ENCODE assay signal across 14 cellular contexts in genomic region chr2:74512744-74513604, GRCh38. TPM values are rescaled to one million over a fixed set of nuclear protein-coding genes. Genes with fewer than 3 reads are reported as not detected.
DNase-seq lines count a peak whose midpoint lies in the region; ATAC-seq and TF ChIP-seq lines count a peak whose summit lies in the region.
"Had no signal": no experiment of that assay in that cellular context is flagged by ENCODE, and none has a peak within 500 bp of the region (broad histone marks: within the 10 kb centered on the region; RNA-seq: fewer than 3 reads in every experiment).

No MANE protein-coding gene starts in this region.

- no peak for DNase-seq in activated naive CD8-positive, alpha-beta T cell treated with anti-CD3 and anti-CD28 coated beads, Interleukin-2, amount 50 U/mL, for 24 hours
- no peak for DNase-seq in PC-3
- no peak for DNase-seq in iPS DF 6.9 (ENCODE audit: low read depth, low spot score)
- no peak for DNase-seq in type B pancreatic cell (ENCODE audit: extremely low spot score, unreplicated experiment)
- DNase-seq in globus pallidus (ENCODE audit: low spot score) = no peak
- no peak for DNase-seq in sciatic nerve (ENCODE audit: low spot score)
- DNase-seq in SHP77 treated with DMSO at 0.1 percent for 48 hours (lab: John Stamatoyannopoulos, UW) = no peak
- DNase-seq: activated CD4-positive, alpha-beta T cell treated with anti-CD3 and anti-CD28 coated beads for 1 hour; effector memory CD4-positive, alpha-beta T cell; left cardiac atrium; NCI-H2029; stimulated activated CD4-positive, alpha-beta T cell treated with anti-CD3 and anti-CD28 coated beads, Interleukin-2, amount 100 ng/mL, for 48 hours had no signal

- TF ChIP-seq CTCF in PC-3 (conservative IDR thresholded peaks at IDR 0.05; ENCODE audit: low read depth, low read length) (no peak), type B pancreatic cell (conservative IDR thresholded peaks at IDR 0.05) (no peak)

- H2AFZ ChIP-seq in PC-3 (ENCODE audit: low read length) = peak overlapping the region; percentile 91

- no peak for ATAC-seq in activated naive CD8-positive, alpha-beta T cell treated with anti-CD3 and anti-CD28 coated beads, Interleukin-2, amount 50 U/mL, for 24 hours
- no peak for ATAC-seq in PC-3
- no peak for ATAC-seq in sciatic nerve
- ATAC-seq: left cardiac atrium had no signal

- peak overlapping the region; percentile 33; the same call in 1 of the 2 replicates for H3K9ac ChIP-seq in PC-3 (ENCODE audit: low read length)

- H3K4me2 ChIP-seq in PC-3 (ENCODE audit: low read length) = peak overlapping the region; percentile 82

- H3K36me3 ChIP-seq in PC-3 (ENCODE audit: low read depth, low read length) = no peaks in the 10 kb centered on the region
- no peaks in the 10 kb centered on the region for H3K36me3 ChIP-seq in iPS DF 6.9 (ENCODE audit: control insufficient read depth, insufficient read depth, low read length)
- H3K36me3 ChIP-seq: vagina had no signal

- peaks cover 24% of the 10 kb centered on the region for H3K4me1 Mint-ChIP-seq in activated naive CD8-positive, alpha-beta T cell (ENCODE audit: low read depth)
- H3K4me1 Mint-ChIP-seq in activated naive CD8-positive, alpha-beta T cell treated with anti-CD3 and anti-CD28 coated beads, Interleukin-2, amount 50 U/mL, for 24 hours = peaks cover 31% of the 10 kb centered on the region
- H3K4me1 Mint-ChIP-seq in type B pancreatic cell (ENCODE audit: unreplicated experiment) = peaks cover 9% of the 10 kb centered on the region

- H3K9me3 ChIP-seq in PC-3 (ENCODE audit: low read length) (no peaks in the 10 kb centered on the region), iPS DF 6.9 (ENCODE audit: control insufficient read depth, insufficient read depth, low read length) (no peaks in the 10 kb centered on the region)
- H3K9me3 ChIP-seq: vagina had no signal

- no peaks in the 10 kb centered on the region for H3K36me3 Mint-ChIP-seq in activated naive CD8-positive, alpha-beta T cell
- H3K36me3 Mint-ChIP-seq in activated naive CD8-positive, alpha-beta T cell treated with anti-CD3 and anti-CD28 coated beads, Interleukin-2, amount 50 U/mL, for 24 hours (ENCODE audit: low read depth) = peaks cover 8% of the 10 kb centered on the region
- H3K36me3 Mint-ChIP-seq in type B pancreatic cell = peaks cover 3% of the 10 kb centered on the region

- POLR2A ChIA-PET in PC-3 (lab: Charles Lee; ENCODE audit: unreplicated experiment) = interaction anchor here (0.5 kb wide), 2 partner anchors 42 to 282 kb away, joined by 9 to 21 read pairs; no protein-coding TSS in a partner anchor

- BruUV-seq in PC-3 (replicated peaks; lab: Mats Ljungman, UMichigan) = no TSS peak

- H3K27me3 ChIP-seq in PC-3 (ENCODE audit: low read length) (no peaks in the 10 kb centered on the region), iPS DF 6.9 (ENCODE audit: control insufficient read depth, insufficient read depth, low read length) (peaks cover 79% of the 10 kb centered on the region)

- no peaks in the 10 kb centered on the region for H4K20me1 ChIP-seq in PC-3 (ENCODE audit: low read length)

- H3K79me2 ChIP-seq in PC-3 (ENCODE audit: low read length) = no peaks in the 10 kb centered on the region

- no CpG with 5 or more reads among the region's 36 CpGs for WGBS in iPS DF 6.9 (ENCODE audit: insufficient coverage, insufficient read length)

- H3K27me3 Mint-ChIP-seq in activated naive CD8-positive, alpha-beta T cell = peaks cover 33% of the 10 kb centered on the region
- peaks cover 69% of the 10 kb centered on the region for H3K27me3 Mint-ChIP-seq in activated naive CD8-positive, alpha-beta T cell treated with anti-CD3 and anti-CD28 coated beads, Interleukin-2, amount 50 U/mL, for 24 hours
- peaks cover 85% of the 10 kb centered on the region for H3K27me3 Mint-ChIP-seq in type B pancreatic cell

- H3K9me2 ChIP-seq in PC-3 (replicated peaks; ENCODE audit: low read length) = no peaks in the 10 kb centered on the region

- CTCF ChIA-PET in PC-3 (lab: Charles Lee) = no interaction called here

- peak overlapping the region; percentile 35 for H3K4me3 Mint-ChIP-seq in activated naive CD8-positive, alpha-beta T cell
- H3K4me3 Mint-ChIP-seq in activated naive CD8-positive, alpha-beta T cell treated with anti-CD3 and anti-CD28 coated beads, Interleukin-2, amount 50 U/mL, for 24 hours = no peak overlapping the region
- peak overlapping the region; percentile 34 for H3K4me3 Mint-ChIP-seq in type B pancreatic cell

- H3K9me3 Mint-ChIP-seq in activated naive CD8-positive, alpha-beta T cell (ENCODE audit: low read depth) = no peaks in the 10 kb centered on the region
- no peaks in the 10 kb centered on the region for H3K9me3 Mint-ChIP-seq in activated naive CD8-positive, alpha-beta T cell treated with anti-CD3 and anti-CD28 coated beads, Interleukin-2, amount 50 U/mL, for 24 hours
- H3K9me3 Mint-ChIP-seq in type B pancreatic cell = no peaks in the 10 kb centered on the region

- peak overlapping the region; percentile 69 for H3K4me3 ChIP-seq in PC-3 (ENCODE audit: low read length)
- peak overlapping the region; percentile 7; the same call in 1 of the 2 replicates for H3K4me3 ChIP-seq in iPS DF 6.9 (ENCODE audit: low read length)
- H3K4me3 ChIP-seq: vagina had no signal

- H3K27ac ChIP-seq in PC-3 (ENCODE audit: low read length) (no peak overlapping the region), iPS DF 6.9 (ENCODE audit: low read length) (no peak overlapping the region)
- H3K27ac ChIP-seq: vagina had no signal

- no peak overlapping the region for H3K27ac Mint-ChIP-seq in activated naive CD8-positive, alpha-beta T cell
- H3K27ac Mint-ChIP-seq in activated naive CD8-positive, alpha-beta T cell treated with anti-CD3 and anti-CD28 coated beads, Interleukin-2, amount 50 U/mL, for 24 hours = no peak overlapping the region
- no peak overlapping the region for H3K27ac Mint-ChIP-seq in type B pancreatic cell

- H3F3A ChIP-seq in PC-3 (ENCODE audit: low read length, unreplicated experiment) = no peaks in the 10 kb centered on the region

- H3K4me1 ChIP-seq in PC-3 (ENCODE audit: insufficient read depth, low read length) = peaks cover 8% of the 10 kb centered on the region; the same call in 1 of the 2 replicates
- H3K4me1 ChIP-seq in iPS DF 6.9 (ENCODE audit: control insufficient read depth, insufficient read depth, low read length) = peaks cover 9% of the 10 kb centered on the region

- intact Hi-C loops in PC-3 (cut with micrococcal nuclease) (no loop called here), sciatic nerve (cut with DNase I) (no loop called here)

RNA-seq across cellular contexts. Expression of gene TLX2, which starts 1.3 kb away (rescaled TPM):
- total RNA-seq in PC-3 (2014; rRNA removed) = 3.1 and 3.4 TPM in 2 replicates
- 0.67 and 2.9 TPM in 2 replicates for total RNA-seq in type B pancreatic cell (ENCODE audit: low replicate concordance)
- not detected for total RNA-seq in sciatic nerve
- total RNA-seq: left cardiac atrium had no signal

RNA-seq across cellular contexts. Expression of gene PCGF1, which starts 5.5 kb away (rescaled TPM):
- total RNA-seq in PC-3 (2014; rRNA removed) = 31.2 and 35.7 TPM in 2 replicates
- 30.1 and 32.8 TPM in 2 replicates for total RNA-seq in type B pancreatic cell (ENCODE audit: low replicate concordance)
- total RNA-seq in sciatic nerve = 13.7 TPM

RNA-seq across cellular contexts. Expression of gene DQX1, which starts 13.1 kb away (rescaled TPM):
- 0.07 and 0.63 TPM in 2 replicates for total RNA-seq in PC-3 (2014; rRNA removed)
- total RNA-seq in type B pancreatic cell (ENCODE audit: low replicate concordance) = 1.4 and 3.2 TPM in 2 replicates
- total RNA-seq in sciatic nerve = not detected
- total RNA-seq: left cardiac atrium had no signal

RNA-seq across cellular contexts. Expression of gene LBX2, which starts 13.6 kb away (rescaled TPM):
- not detected in 2 replicates for total RNA-seq in PC-3 (2014; rRNA removed)
- 1.5 and 2.8 TPM in 2 replicates for total RNA-seq in type B pancreatic cell (ENCODE audit: low replicate concordance)
- 0.53 TPM for total RNA-seq in sciatic nerve
- total RNA-seq: vagina had no signal

RNA-seq across cellular contexts. Expression of gene AUP1, which starts 16.5 kb away (rescaled TPM):
- total RNA-seq in PC-3 (2014; rRNA removed) (218 and 233 TPM in 2 replicates), type B pancreatic cell (ENCODE audit: low replicate concordance) (111 and 122 TPM in 2 replicates), sciatic nerve (75.3 TPM)
